19 cellular contexts compared by ENCODE assay signal in genomic region chr16:88432174-88432573, GRCh38. TPM values are rescaled to one million over a fixed set of nuclear protein-coding genes. Genes with fewer than 3 reads are reported as not detected.
A peak's percentile ranks its signal among the peaks of the same experiment; 100 is the strongest.
DNase-seq lines count a peak whose midpoint lies in the region; ATAC-seq and TF ChIP-seq lines count a peak whose summit lies in the region.
"Had no signal": no experiment of that assay in that cellular context is flagged by ENCODE, and none has a peak within 500 bp of the region (broad histone marks: within the 10 kb centered on the region; RNA-seq: fewer than 3 reads in every experiment).

No MANE protein-coding gene starts in this region.

- H3K4me1 ChIP-seq in PC-3 (ENCODE audit: insufficient read depth, low read length) = no peaks in the 10 kb centered on the region; the same call in 1 of the 2 replicates
- no peaks in the 10 kb centered on the region for H3K4me1 ChIP-seq in neuronal stem cell (ENCODE audit: control insufficient read depth in 2 of 2, insufficient read depth in 1 of 2, low read depth in 1 of 2, low read length in 2 of 2)

- intact Hi-C loops in activated CD8-positive, alpha-beta T cell treated with anti-CD3 and anti-CD28 coated beads for 36 hours (cut with micrococcal nuclease) = no loop called here
- intact Hi-C loops in PC-3 (cut with micrococcal nuclease) = no loop called here

- no peak overlapping the region for H2BK5ac ChIP-seq in neuronal stem cell (ENCODE audit: low read length)

- peak overlapping the region; percentile 42 for H3K4me3 Mint-ChIP-seq in activated CD8-positive, alpha-beta T cell treated with anti-CD3 and anti-CD28 coated beads, Interleukin-2, amount 10 ng/mL, durations not matched to agents 7 days and 5 days
- no peak overlapping the region for H3K4me3 Mint-ChIP-seq in activated CD8-positive, alpha-beta T cell treated with anti-CD3 and anti-CD28 coated beads for 36 hours
- peak overlapping the region; percentile 73 to 75 for H3K4me3 Mint-ChIP-seq in effector memory CD8-positive, alpha-beta T cell

- H2AFZ ChIP-seq in PC-3 (ENCODE audit: low read length) = no peak overlapping the region
- H2AFZ ChIP-seq in neuronal stem cell (ENCODE audit: low read length) = no peak overlapping the region
- H2AFZ ChIP-seq: GM23248 had no signal

- no peaks in the 10 kb centered on the region for H3K79me2 ChIP-seq in PC-3 (ENCODE audit: low read length)

- H3K23ac ChIP-seq in neuronal stem cell (ENCODE audit: low read depth, low read length, poor library complexity) = peak overlapping the region; percentile 93

- H3K9me2 ChIP-seq in PC-3 (replicated peaks; ENCODE audit: low read length) = no peaks in the 10 kb centered on the region

- no peaks in the 10 kb centered on the region for H3F3A ChIP-seq in PC-3 (ENCODE audit: low read length, unreplicated experiment)

- no peaks in the 10 kb centered on the region for H3K9me3 Mint-ChIP-seq in activated CD8-positive, alpha-beta T cell treated with anti-CD3 and anti-CD28 coated beads, Interleukin-2, amount 10 ng/mL, durations not matched to agents 7 days and 5 days (ENCODE audit: insufficient read depth)
- no peaks in the 10 kb centered on the region for H3K9me3 Mint-ChIP-seq in activated CD8-positive, alpha-beta T cell treated with anti-CD3 and anti-CD28 coated beads for 36 hours
- H3K9me3 Mint-ChIP-seq in effector memory CD8-positive, alpha-beta T cell = no peaks in the 10 kb centered on the region
- H3K9me3 Mint-ChIP-seq in activated naive CD4-positive, alpha-beta T cell treated with anti-CD3 and anti-CD28 coated beads, Interleukin-2, amount 50 U/mL, for 72 hours = no peaks in the 10 kb centered on the region
- H3K9me3 Mint-ChIP-seq: CD4-positive, alpha-beta T cell had no signal

- no peak for TF ChIP-seq CTCF in activated CD8-positive, alpha-beta T cell treated with anti-CD3 and anti-CD28 coated beads for 36 hours (IDR thresholded peaks at IDR 0.05)
- TF ChIP-seq CTCF in PC-3 (conservative IDR thresholded peaks at IDR 0.05; ENCODE audit: low read depth, low read length) = no peak

- ATAC-seq in activated CD8-positive, alpha-beta T cell treated with anti-CD3 and anti-CD28 coated beads, Interleukin-2, amount 10 ng/mL, durations not matched to agents 7 days and 5 days = no peak
- ATAC-seq in activated CD8-positive, alpha-beta T cell treated with anti-CD3 and anti-CD28 coated beads for 36 hours = no peak
- ATAC-seq in PC-3 (no peak), HG03280 (IDR thresholded peaks at IDR 0.05; ENCODE audit: unreplicated experiment) (no peak)
- no peak for ATAC-seq in effector memory CD8-positive, alpha-beta T cell (replicated peaks)
- no peak for ATAC-seq in activated naive CD4-positive, alpha-beta T cell treated with anti-CD3 and anti-CD28 coated beads, Interleukin-2, amount 50 U/mL, for 72 hours

- H2BK15ac ChIP-seq in neuronal stem cell (ENCODE audit: low read length) = peak overlapping the region; percentile 67

- POLR2A ChIA-PET in activated CD8-positive, alpha-beta T cell treated with anti-CD3 and anti-CD28 coated beads, Interleukin-2, amount 10 ng/mL, durations not matched to agents 7 days and 5 days (lab: Charles Lee) = no interaction called here
- POLR2A ChIA-PET in activated CD8-positive, alpha-beta T cell treated with anti-CD3 and anti-CD28 coated beads for 36 hours (lab: Charles Lee) = interaction anchor here (0.7 kb wide), 1 partner anchor 61 kb away, joined by 3 read pairs; no protein-coding TSS in a partner anchor
- POLR2A ChIA-PET in PC-3 (lab: Charles Lee; ENCODE audit: unreplicated experiment) = no interaction called here

- H4K8ac ChIP-seq in neuronal stem cell (ENCODE audit: low read depth, low read length) = no peak overlapping the region

- no peak overlapping the region for H4K91ac ChIP-seq in neuronal stem cell (ENCODE audit: low read depth, low read length, poor library complexity)

- DNase-seq in activated CD8-positive, alpha-beta T cell treated with anti-CD3 and anti-CD28 coated beads, Interleukin-2, amount 10 ng/mL, durations not matched to agents 7 days and 5 days = no peak
- no peak for DNase-seq in activated CD8-positive, alpha-beta T cell treated with anti-CD3 and anti-CD28 coated beads for 36 hours
- DNase-seq in PC-3 (no peak), neuronal stem cell (ENCODE audit: low spot score) (no peak)
- no peak for DNase-seq in effector memory CD8-positive, alpha-beta T cell
- DNase-seq in effector CD8-positive, alpha-beta T cell (lab: John Stamatoyannopoulos, UW) = no peak
- DNase-seq in activated naive CD4-positive, alpha-beta T cell treated with anti-CD3 and anti-CD28 coated beads, Interleukin-2, amount 50 U/mL, for 72 hours (ENCODE audit: low spot score in 2 of 2) = no peak
- DNase-seq: 8988T; CD4-positive, alpha-beta T cell; GM23248; NCI-H1105 treated with DMSO at 0.1 percent for 48 hours; NCI-H187 treated with DMSO at 0.1 percent for 48 hours; NCI-H510A; NCI-H82; Peyer's patch; Right ventricle myocardium superior had no signal

- H3K36me3 ChIP-seq in PC-3 (ENCODE audit: low read depth, low read length) = no peaks in the 10 kb centered on the region
- H3K36me3 ChIP-seq in neuronal stem cell (replicated peaks in 1 of 2; ENCODE audit: control insufficient read depth in 2 of 2, insufficient read depth in 2 of 2, low read length in 2 of 2) = no peaks in the 10 kb centered on the region
- H3K36me3 ChIP-seq: Peyer's patch had no signal

- peaks cover 3% of the 10 kb centered on the region for H3K27me3 Mint-ChIP-seq in activated CD8-positive, alpha-beta T cell treated with anti-CD3 and anti-CD28 coated beads, Interleukin-2, amount 10 ng/mL, durations not matched to agents 7 days and 5 days (ENCODE audit: low read depth)
- no peaks in the 10 kb centered on the region for H3K27me3 Mint-ChIP-seq in activated CD8-positive, alpha-beta T cell treated with anti-CD3 and anti-CD28 coated beads for 36 hours
- H3K27me3 Mint-ChIP-seq in effector memory CD8-positive, alpha-beta T cell = no peaks in the 10 kb centered on the region
- H3K27me3 Mint-ChIP-seq: CD4-positive, alpha-beta T cell had no signal

- peaks cover 8% of the 10 kb centered on the region for H3K4me1 Mint-ChIP-seq in activated CD8-positive, alpha-beta T cell treated with anti-CD3 and anti-CD28 coated beads, Interleukin-2, amount 10 ng/mL, durations not matched to agents 7 days and 5 days (ENCODE audit: low read depth)
- H3K4me1 Mint-ChIP-seq in activated CD8-positive, alpha-beta T cell treated with anti-CD3 and anti-CD28 coated beads for 36 hours (ENCODE audit: low read depth) = peaks cover 6% of the 10 kb centered on the region
- H3K4me1 Mint-ChIP-seq in effector memory CD8-positive, alpha-beta T cell (ENCODE audit: low read depth in 2 of 2) = peaks cover 0 to 8% of the 10 kb centered on the region in 2 donors

- H3K27ac ChIP-seq in PC-3 (ENCODE audit: low read length) (no peak overlapping the region), neuronal stem cell (replicated peaks; ENCODE audit: low read length) (no peak overlapping the region)
- H3K27ac ChIP-seq: GM23248, KMS-11 had no signal

- H3K18ac ChIP-seq in neuronal stem cell (ENCODE audit: low read length) = peak overlapping the region; percentile 80

- TSS peak; percentile 14 for BruUV-seq in PC-3 (replicated peaks; lab: Mats Ljungman, UMichigan)

- H3K4me3 ChIP-seq in PC-3 (ENCODE audit: low read length) (no peak overlapping the region), neuronal stem cell (ENCODE audit: low read length in 2 of 2) (no peak overlapping the region)
- H3K4me3 ChIP-seq: GM23248, Peyer's patch had no signal

- H3K27me3 ChIP-seq in PC-3 (ENCODE audit: low read length) (no peaks in the 10 kb centered on the region), neuronal stem cell (ENCODE audit: control insufficient read depth in 3 of 3, insufficient read depth in 3 of 3, low read depth in 1 of 3, low read length in 3 of 3) (peaks cover 0 to 34% (median 18%) of the 10 kb centered on the region in 3 experiments)
- H3K27me3 ChIP-seq: Peyer's patch had no signal

- H3K36me3 Mint-ChIP-seq in activated CD8-positive, alpha-beta T cell treated with anti-CD3 and anti-CD28 coated beads, Interleukin-2, amount 10 ng/mL, durations not matched to agents 7 days and 5 days (ENCODE audit: low read depth) = no peaks in the 10 kb centered on the region
- H3K36me3 Mint-ChIP-seq in activated CD8-positive, alpha-beta T cell treated with anti-CD3 and anti-CD28 coated beads for 36 hours (ENCODE audit: low read depth) = no peaks in the 10 kb centered on the region
- peaks cover 4% of the 10 kb centered on the region for H3K36me3 Mint-ChIP-seq in effector memory CD8-positive, alpha-beta T cell (ENCODE audit: insufficient read depth)
- no peaks in the 10 kb centered on the region for H3K36me3 Mint-ChIP-seq in activated naive CD4-positive, alpha-beta T cell treated with anti-CD3 and anti-CD28 coated beads, Interleukin-2, amount 50 U/mL, for 72 hours

- H2BK12ac ChIP-seq in neuronal stem cell (ENCODE audit: low read length) = peak overlapping the region; percentile 41

- no peak overlapping the region for H2BK120ac ChIP-seq in neuronal stem cell (ENCODE audit: low read depth, low read length)

- H2AK5ac ChIP-seq in neuronal stem cell (ENCODE audit: low read depth, low read length) = peak overlapping the region; percentile 94

- no peaks in the 10 kb centered on the region for H4K20me1 ChIP-seq in PC-3 (ENCODE audit: low read length)

- no CpG with 5 or more reads among the region's 22 CpGs for WGBS in neuronal stem cell (ENCODE audit: extremely low coverage in 2 of 2, insufficient read length in 2 of 2, insufficient replicate concordance in 1 of 2), 2 donors

- CTCF ChIA-PET in activated CD8-positive, alpha-beta T cell treated with anti-CD3 and anti-CD28 coated beads, Interleukin-2, amount 10 ng/mL, durations not matched to agents 7 days and 5 days (lab: Charles Lee) = interaction anchor here (1.4 kb wide), 1 partner anchor 145 kb away, joined by 4 read pairs; no protein-coding TSS in a partner anchor
- CTCF ChIA-PET in activated CD8-positive, alpha-beta T cell treated with anti-CD3 and anti-CD28 coated beads for 36 hours (lab: Charles Lee) = no interaction called here
- CTCF ChIA-PET in PC-3 (lab: Charles Lee) = no interaction called here

- no peak overlapping the region for H3K9ac ChIP-seq in PC-3 (ENCODE audit: low read length)
- H3K9ac ChIP-seq in neuronal stem cell (ENCODE audit: low read depth, low read length, poor library complexity) = peak overlapping the region; percentile 4
- H3K9ac ChIP-seq: GM23248, KMS-11 had no signal

- peaks cover 9% of the 10 kb centered on the region for H3K79me1 ChIP-seq in neuronal stem cell (ENCODE audit: low read depth, low read length)

- no peak overlapping the region for H3K14ac ChIP-seq in neuronal stem cell (ENCODE audit: low read length)

- no peak overlapping the region for H3K4ac ChIP-seq in neuronal stem cell (ENCODE audit: low read length)

- H3K9me3 ChIP-seq in PC-3 (ENCODE audit: low read length) (no peaks in the 10 kb centered on the region), neuronal stem cell (replicated peaks in 1 of 2; ENCODE audit: control insufficient read depth in 2 of 2, insufficient read depth in 1 of 2, low read depth in 1 of 2, low read length in 2 of 2) (no peaks in the 10 kb centered on the region)
- H3K9me3 ChIP-seq: Peyer's patch had no signal

- no peak overlapping the region for H3K27ac Mint-ChIP-seq in activated CD8-positive, alpha-beta T cell treated with anti-CD3 and anti-CD28 coated beads, Interleukin-2, amount 10 ng/mL, durations not matched to agents 7 days and 5 days
- H3K27ac Mint-ChIP-seq in activated CD8-positive, alpha-beta T cell treated with anti-CD3 and anti-CD28 coated beads for 36 hours = no peak overlapping the region
- H3K27ac Mint-ChIP-seq in effector memory CD8-positive, alpha-beta T cell = no peak overlapping the region
- no peak overlapping the region for H3K27ac Mint-ChIP-seq in activated naive CD4-positive, alpha-beta T cell treated with anti-CD3 and anti-CD28 coated beads, Interleukin-2, amount 50 U/mL, for 72 hours
- H3K27ac Mint-ChIP-seq: CD4-positive, alpha-beta T cell had no signal

- H3K4me2 ChIP-seq in PC-3 (ENCODE audit: low read length) (no peak overlapping the region), neuronal stem cell (ENCODE audit: insufficient read depth, low read length, poor library complexity, severe bottlenecking) (no peak overlapping the region)
- H3K4me2 ChIP-seq: KMS-11 had no signal

RNA-seq across cellular contexts. Expression of gene ZFPM1, which starts 20.9 kb away (rescaled TPM):
- total RNA-seq in activated CD8-positive, alpha-beta T cell treated with anti-CD3 and anti-CD28 coated beads, Interleukin-2, amount 10 ng/mL, durations not matched to agents 7 days and 5 days = 10 to 100 TPM; 15.8 to 19.3 TPM
- total RNA-seq in activated CD8-positive, alpha-beta T cell treated with anti-CD3 and anti-CD28 coated beads for 36 hours = 10 to 100 TPM; 15.0 to 18.0 TPM
- 4.1 and 4.6 TPM in 2 replicates for total RNA-seq in PC-3 (2014; rRNA removed)
- 3.8 TPM for polyA plus RNA-seq in neuronal stem cell (2013, experiment 1 of 2)
- 4.0 TPM for polyA plus RNA-seq in neuronal stem cell (2013, experiment 2 of 2)
- total RNA-seq in activated naive CD4-positive, alpha-beta T cell treated with anti-CD3 and anti-CD28 coated beads, Interleukin-2, amount 50 U/mL, for 72 hours = 10 to 100 TPM; 15.5 to 25.1 TPM

RNA-seq across cellular contexts. Expression of gene ZNF469, which starts 49.4 kb away (rescaled TPM):
- under 1 TPM; 0.66 to 0.83 TPM for total RNA-seq in activated CD8-positive, alpha-beta T cell treated with anti-CD3 and anti-CD28 coated beads, Interleukin-2, amount 10 ng/mL, durations not matched to agents 7 days and 5 days
- total RNA-seq in activated CD8-positive, alpha-beta T cell treated with anti-CD3 and anti-CD28 coated beads for 36 hours = under 1 TPM; 0.45 to 0.56 TPM
- total RNA-seq in PC-3 (2014; rRNA removed) = 3.1 and 5.8 TPM in 2 replicates
- 0.26 TPM for polyA plus RNA-seq in neuronal stem cell (2013, experiment 1 of 2)
- polyA plus RNA-seq in neuronal stem cell (2013, experiment 2 of 2) = 0.29 TPM
- total RNA-seq in activated naive CD4-positive, alpha-beta T cell treated with anti-CD3 and anti-CD28 coated beads, Interleukin-2, amount 50 U/mL, for 72 hours = under 1 TPM; 0.07 to 0.54 TPM
- total RNA-seq: MCF 10A had no signal
